In genomic region chr17:27197523-27197922, GRCh38 we compare ENCODE assay signal across 8 cellular contexts.
A peak's percentile ranks its signal among the peaks of the same experiment; 100 is the strongest.
DNase-seq lines count a peak whose midpoint lies in the region; ATAC-seq and TF ChIP-seq lines count a peak whose summit lies in the region.
"Not testable (repeated sequence)": the region's sequence is repeated elsewhere in the genome, so short reads cannot be mapped to it uniquely, and the experiment has no call there.

No MANE protein-coding gene starts in this region.

- H3K27ac Mint-ChIP-seq in chondrocyte (ENCODE audit: unreplicated experiment); natural killer cell: not testable (repeated sequence)

- H3K36me3 Mint-ChIP-seq in chondrocyte (ENCODE audit: low read depth); natural killer cell: not testable (repeated sequence)

- WGBS in heart left ventricle, 4 donors, result 37 to 44% (median 40%) methylated on average over 3 to 8 of the region's 8 CpGs

- not testable (repeated sequence) for H3K9me3 ChIP-seq in DOHH2 (ENCODE audit: control insufficient read depth, insufficient read depth, low read length); heart left ventricle; uterus

- H3K27ac ChIP-seq in DOHH2 (ENCODE audit: low read depth, low read length); heart left ventricle; uterus: not testable (repeated sequence)

- not testable (repeated sequence) for H3K36me3 ChIP-seq in DOHH2 (ENCODE audit: control insufficient read depth, low read length); heart left ventricle; uterus

- H3K4me3 Mint-ChIP-seq in chondrocyte (ENCODE audit: unreplicated experiment); natural killer cell: not testable (repeated sequence)

- not testable (repeated sequence) for ATAC-seq in heart left ventricle, natural killer cell

- H3K4me3 ChIP-seq in DOHH2 (ENCODE audit: low read length); HFF-Myc (replicated peaks; ENCODE audit: low read depth, low read length); heart left ventricle; uterus: not testable (repeated sequence)

- not testable (repeated sequence) for H3K27me3 ChIP-seq in DOHH2 (ENCODE audit: control insufficient read depth, low read length); heart left ventricle; uterus

- not testable (repeated sequence) for DNase-seq in HFF-Myc (ENCODE audit: extremely low read depth, low read depth); chondrocyte (ENCODE audit: low spot score); natural killer cell
- DNase-seq in NK-92 treated with Interleukin-12 subunit alpha and Interleukin-12 subunit beta, amount 100 ng/mL, for 24 hours (lab: John Stamatoyannopoulos, UW), result peak; percentile 6
- peak; percentile 20 to 39 for DNase-seq in activated CD4-positive, alpha-beta T cell treated with anti-CD3 and anti-CD28 coated beads, Interleukin-2, amount 50 U/mL, for 48 hours
- peak in 2 of 5 donors; percentile 40 for DNase-seq in heart left ventricle
- DNase-seq in uterus, result peak; percentile 20

- peak; percentile 22 for TF ChIP-seq CTCF in DOHH2 (IDR thresholded peaks at IDR 0.05; ENCODE audit: low read depth, low read length, poor library complexity, severe bottlenecking)
- TF ChIP-seq CTCF in HFF-Myc (IDR thresholded peaks at IDR 0.05; ENCODE audit: low read depth, low read length, missing control alignments), result peak; percentile 39
- TF ChIP-seq CTCF in chondrocyte (IDR thresholded peaks at IDR 0.05), result peak; percentile 75
- peak in 7 of 12 donors; percentile 12 to 56 (median 25) for TF ChIP-seq CTCF in heart left ventricle (IDR thresholded peaks at IDR 0.05)
- TF ChIP-seq CTCF in natural killer cell (IDR thresholded peaks at IDR 0.05), result peak; percentile 10
- TF ChIP-seq CTCF in uterus (IDR thresholded peaks at IDR 0.05), result peak in 1 of 4 experiments; percentile 5

- H4K20me1 ChIP-seq in DOHH2 (ENCODE audit: control insufficient read depth, insufficient read depth, low read depth, low read length), result not testable (repeated sequence)

- H3K4me1 Mint-ChIP-seq in chondrocyte (ENCODE audit: low read depth), result not testable (repeated sequence)
- peaks cover 9 to 18% of the 10 kb centered on the region in 2 donors for H3K4me1 Mint-ChIP-seq in natural killer cell

- not testable (repeated sequence) for H3K9me2 ChIP-seq in DOHH2 (replicated peaks; ENCODE audit: control insufficient read depth, low read length)

- H3F3A ChIP-seq in DOHH2 (ENCODE audit: control insufficient read depth, insufficient read depth), result not testable (repeated sequence)

- not testable (repeated sequence) for H3K4me1 ChIP-seq in DOHH2 (ENCODE audit: control insufficient read depth, low read length); heart left ventricle; uterus

- TF ChIP-seq POLR2A in heart left ventricle (IDR thresholded peaks at IDR 0.05); uterus (IDR thresholded peaks at IDR 0.05): not testable (repeated sequence)

- not testable (repeated sequence) for H3K27me3 Mint-ChIP-seq in chondrocyte (ENCODE audit: low read depth); natural killer cell (ENCODE audit: low read depth in 2 of 2)

- H3K9me3 Mint-ChIP-seq in chondrocyte (ENCODE audit: low read depth); natural killer cell: not testable (repeated sequence)

- H3K4me2 ChIP-seq in DOHH2 (ENCODE audit: low read length), result not testable (repeated sequence)

- intact Hi-C loops in heart left ventricle (cut with DNase I); natural killer cell (cut with micrococcal nuclease); uterus (cut with DNase I; ENCODE audit: low total_unique reads): not testable (repeated sequence)

- not testable (repeated sequence) for H3K79me2 ChIP-seq in DOHH2 (ENCODE audit: control insufficient read depth, low read length)
